8 cellular contexts compared by ENCODE assay signal in genomic region chr3:42071720-42072582, GRCh38. TPM values are rescaled to one million over a fixed set of nuclear protein-coding genes. Genes with fewer than 3 reads are reported as not detected.
DNase-seq lines count a peak whose midpoint lies in the region; ATAC-seq and TF ChIP-seq lines count a peak whose summit lies in the region.

No MANE protein-coding gene starts in this region.

- H3K4me3 Mint-ChIP-seq in activated naive CD8-positive, alpha-beta T cell treated with anti-CD3 and anti-CD28 coated beads, Interleukin-2, amount 50 U/mL, for 24 hours, result peak overlapping the region; percentile 12

- in situ Hi-C loops in GM23248 (cut with MboI), result no loop called here

- peaks cover 46% of the 10 kb centered on the region for H3K4me1 Mint-ChIP-seq in activated naive CD8-positive, alpha-beta T cell treated with anti-CD3 and anti-CD28 coated beads, Interleukin-2, amount 50 U/mL, for 24 hours

- TF ChIP-seq CTCF in cardiac muscle cell (IDR thresholded peaks at IDR 0.05; ENCODE audit: low read depth, low read length), result no peak

- H3K27me3 ChIP-seq in GM23248 (replicated peaks; ENCODE audit: insufficient read depth) (no peaks in the 10 kb centered on the region), cardiac muscle cell (no peaks in the 10 kb centered on the region)

- peak; percentile 31 for ATAC-seq in activated naive CD8-positive, alpha-beta T cell treated with anti-CD3 and anti-CD28 coated beads, Interleukin-2, amount 50 U/mL, for 24 hours
- no peak for ATAC-seq in HG03045 (IDR thresholded peaks at IDR 0.05; ENCODE audit: unreplicated experiment)

- peaks cover 27% of the 10 kb centered on the region for H3F3A ChIP-seq in GM23248 (ENCODE audit: insufficient read depth)

- peaks cover 96% of the 10 kb centered on the region for H3K79me2 ChIP-seq in GM23248 (ENCODE audit: insufficient read depth)

- H3K4me2 ChIP-seq in GM23248 (ENCODE audit: unreplicated experiment), result peak overlapping the region; percentile 93

- 3% methylated on average over 14 of the region's 14 CpGs for WGBS in GM23248 (ENCODE audit: low coverage in 1 of 2, low lambda C conversion rate in 2 of 2, missing lambda C conversion rate in 2 of 2), 2 experiments

- H2AFZ ChIP-seq in GM23248, result peak overlapping the region; percentile 27

- H3K27ac Mint-ChIP-seq in activated naive CD8-positive, alpha-beta T cell treated with anti-CD3 and anti-CD28 coated beads, Interleukin-2, amount 50 U/mL, for 24 hours, result no peak overlapping the region

- peaks cover 62% of the 10 kb centered on the region for H3K4me1 ChIP-seq in GM23248 (ENCODE audit: insufficient read depth)
- H3K4me1 ChIP-seq in cardiac muscle cell (ENCODE audit: low read depth), result peaks cover 41% of the 10 kb centered on the region

- intact Hi-C loops in posterior cingulate gyrus (cut with DNase I), result loop anchor here (5.0 kb wide), 1 partner anchor 50 kb away; no protein-coding TSS in a partner anchor

- H4K20me1 ChIP-seq in GM23248 (ENCODE audit: insufficient read depth), result no peaks in the 10 kb centered on the region

- H3K9me3 ChIP-seq in GM23248 (ENCODE audit: low read depth) (no peaks in the 10 kb centered on the region), cardiac muscle cell (ENCODE audit: low read depth) (no peaks in the 10 kb centered on the region)

- no peaks in the 10 kb centered on the region for H3K9me3 Mint-ChIP-seq in activated naive CD8-positive, alpha-beta T cell treated with anti-CD3 and anti-CD28 coated beads, Interleukin-2, amount 50 U/mL, for 24 hours

- no peaks in the 10 kb centered on the region for H3K27me3 Mint-ChIP-seq in activated naive CD8-positive, alpha-beta T cell treated with anti-CD3 and anti-CD28 coated beads, Interleukin-2, amount 50 U/mL, for 24 hours

- H3K9ac ChIP-seq in GM23248, result peak overlapping the region; percentile 73

- H3K36me3 ChIP-seq in GM23248 (ENCODE audit: low read depth) (no peaks in the 10 kb centered on the region), cardiac muscle cell (no peaks in the 10 kb centered on the region)

- H3K27ac ChIP-seq in GM23248 (peak overlapping the region; percentile 72), cardiac muscle cell (peak overlapping the region; percentile 86)

- DNase-seq in CD1c-positive myeloid dendritic cell (ENCODE audit: extremely low spot score), result peak; percentile 62
- DNase-seq in GM23248, result peak; percentile 80
- peak; percentile 15 to 68 for DNase-seq in NCI-H2081 (lab: John Stamatoyannopoulos, UW)
- no peak for DNase-seq in activated naive CD8-positive, alpha-beta T cell treated with anti-CD3 and anti-CD28 coated beads, Interleukin-2, amount 50 U/mL, for 24 hours
- DNase-seq in cardiac muscle cell (ENCODE audit: low read depth in 1 of 2, low spot score in 1 of 2), result peak; percentile 59 to 84
- DNase-seq in posterior cingulate gyrus, result peak; percentile 56 to 94 (median 71)
- no peak for DNase-seq in activated naive CD4-positive, alpha-beta T cell (lab: John Stamatoyannopoulos, UW)

- no peaks in the 10 kb centered on the region for H3K9me2 ChIP-seq in GM23248 (ENCODE audit: insufficient read depth)

- H3K36me3 Mint-ChIP-seq in activated naive CD8-positive, alpha-beta T cell treated with anti-CD3 and anti-CD28 coated beads, Interleukin-2, amount 50 U/mL, for 24 hours (ENCODE audit: low read depth), result no peaks in the 10 kb centered on the region

- H3K4me3 ChIP-seq in GM23248 (peak overlapping the region; percentile 65), cardiac muscle cell (no peak overlapping the region)

RNA-seq across cellular contexts. Expression of gene TRAK1, which starts 19.2 kb away (rescaled TPM):
- 41.5 and 51.0 TPM in 2 replicates for total RNA-seq in GM23248 (2014; rRNA removed; shearing (Covaris generic))
- 13.6 and 13.7 TPM in 2 replicates for polyA plus RNA-seq in GM23248 (2016; fragmentation: Nextera tagmentation; extraction: Ambion mirVana)
- 66.4 and 74.5 TPM in 2 replicates for total RNA-seq in cardiac muscle cell
- polyA plus RNA-seq in cardiac muscle cell, result 28.6 and 37.3 TPM in 2 replicates

Comparison
In these comparisons a context has a peak if more than half of its experiments do, and no peak if none do; other contexts are left out.
1. DNase-seq: peak in CD1c-positive myeloid dendritic cell (single experiment), GM23248 (single experiment), NCI-H2081 (2 of 2), cardiac muscle cell (2 of 2) and posterior cingulate gyrus (10 of 10); none in activated naive CD8-positive, alpha-beta T cell treated with anti-CD3 and anti-CD28 coated beads, Interleukin-2, amount 50 U/mL, for 24 hours (single experiment) and activated naive CD4-positive, alpha-beta T cell (0 of 4).